10 cellular contexts compared by ENCODE assay signal in the genomic region with DNA sequence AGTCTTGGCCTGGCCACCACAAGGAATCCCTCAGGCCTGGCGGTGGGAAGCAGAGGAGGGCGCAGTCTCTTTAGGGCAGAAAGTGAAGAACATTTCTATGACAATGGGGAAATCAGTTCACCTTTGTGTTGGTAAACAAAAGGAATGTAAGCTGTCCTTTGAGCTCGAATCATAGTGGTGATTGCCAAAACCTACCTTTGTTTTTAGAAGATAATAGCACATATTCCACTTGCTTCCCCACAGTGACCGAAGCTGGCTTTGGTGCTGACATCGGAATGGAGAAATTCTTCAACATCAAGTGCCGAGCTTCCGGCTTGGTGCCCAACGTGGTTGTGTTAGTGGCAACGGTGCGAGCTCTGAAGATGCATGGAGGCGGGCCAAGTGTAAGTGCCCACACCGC.
"Had no signal": no experiment of that assay in that cellular context is flagged by ENCODE, and none has a peak within 500 bp of the region (broad histone marks: within the 10 kb centered on the region; RNA-seq: fewer than 3 reads in every experiment).

No MANE protein-coding gene starts in this region.

- H3K4me1 ChIP-seq: breast epithelium had no signal

- H3K27me3 ChIP-seq: adrenal gland, breast epithelium had no signal

- H3K9me3 ChIP-seq: adrenal gland, breast epithelium, lower lobe of right lung had no signal

- H3K27ac ChIP-seq: adrenal gland, breast epithelium, lower lobe of right lung had no signal

- H3K36me3 ChIP-seq: adrenal gland, breast epithelium, lower lobe of right lung had no signal

- DNase-seq: activated CD4-positive, alpha-beta T cell treated with anti-CD3 and anti-CD28 coated beads, Interleukin-2, amount 10 ng/mL, durations not matched to agents 24 days and 14 days; activated CD8-positive, alpha-beta memory T cell treated with anti-CD3 and anti-CD28 coated beads for 24 hours; activated gamma-delta T cell; adrenal gland; cerebellar nuclear complex; cortex of kidney; lower lobe of right lung; nucleus accumbens; stimulated activated naive CD4-positive, alpha-beta T cell had no signal

- H3K4me3 ChIP-seq: adrenal gland, breast epithelium, lower lobe of right lung had no signal
